ENCODE assay signal across 8 cellular contexts in the genomic region with DNA sequence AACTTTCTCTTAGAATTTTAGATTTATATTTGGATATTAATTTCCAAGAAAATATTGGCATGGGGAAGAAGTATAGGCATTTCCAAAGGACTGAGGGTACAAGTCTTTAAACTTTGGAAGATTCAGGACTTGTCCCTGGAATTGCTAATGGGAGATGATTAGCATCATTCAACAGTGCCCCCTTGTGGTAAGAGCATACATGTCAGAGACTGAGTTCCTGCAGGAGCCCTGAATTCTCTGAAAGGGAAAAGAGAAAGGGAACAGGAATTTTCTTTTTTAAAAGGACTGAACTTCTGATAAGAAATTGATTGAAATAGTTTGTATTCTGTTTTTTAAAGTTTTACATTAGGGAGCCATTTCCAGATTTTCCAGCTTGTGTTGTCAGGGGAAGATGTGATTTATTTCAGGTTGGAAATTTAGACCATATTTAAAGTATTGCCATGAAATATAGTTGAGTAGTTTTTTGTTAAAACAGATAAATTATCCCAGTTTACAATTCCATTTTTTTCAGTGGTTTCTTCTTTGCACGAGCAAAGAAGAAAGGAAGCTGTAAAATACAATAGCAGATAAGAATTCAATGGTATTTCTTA. TPM values are rescaled to one million over a fixed set of nuclear protein-coding genes. Genes with fewer than 3 reads are reported as not detected.
DNase-seq lines count a peak whose midpoint lies in the region; ATAC-seq and TF ChIP-seq lines count a peak whose summit lies in the region.

No MANE protein-coding gene starts in this region.

- POLR2A ChIA-PET in RWPE1 (lab: Yijun Ruan, JAX; ENCODE audit: low non-redundant PET), result no interaction called here

- no peaks in the 10 kb centered on the region for H3K36me3 ChIP-seq in Loucy (ENCODE audit: insufficient read depth, low read length)
- H3K36me3 ChIP-seq in suprapubic skin, result peaks cover 8% of the 10 kb centered on the region

- no peak overlapping the region for H3K4me3 ChIP-seq in Loucy (ENCODE audit: low read length, poor library complexity, severe bottlenecking)
- H3K4me3 ChIP-seq in choroid plexus epithelial cell (ENCODE audit: low read depth, low read length), result no peak overlapping the region
- no peak overlapping the region for H3K4me3 ChIP-seq in suprapubic skin

- H3K4me1 Mint-ChIP-seq in activated T-cell treated with anti-CD3 and anti-CD28 coated beads, Interleukin-2, amount 50 U/mL, for 4 hours (ENCODE audit: low read depth), result peaks cover 2% of the 10 kb centered on the region
- peaks cover 5% of the 10 kb centered on the region for H3K4me1 Mint-ChIP-seq in activated T-cell treated with anti-CD3 and anti-CD28 coated beads, Interleukin-2, amount 50 U/mL, for 24 hours (ENCODE audit: low read depth)

- H3K27ac Mint-ChIP-seq in activated T-cell treated with anti-CD3 and anti-CD28 coated beads, Interleukin-2, amount 50 U/mL, for 24 hours, result no peak overlapping the region

- no peaks in the 10 kb centered on the region for H3K9me3 Mint-ChIP-seq in activated T-cell treated with anti-CD3 and anti-CD28 coated beads, Interleukin-2, amount 50 U/mL, for 4 hours
- H3K9me3 Mint-ChIP-seq in activated T-cell treated with anti-CD3 and anti-CD28 coated beads, Interleukin-2, amount 50 U/mL, for 24 hours, result no peaks in the 10 kb centered on the region

- CTCF ChIA-PET in RWPE1 (lab: Yijun Ruan, JAX), result interaction anchor here (0.7 to 1.1 kb wide), 5 partner anchors 13 to 1150 kb away, joined by 3 to 4 read pairs (median 4); no protein-coding TSS in a partner anchor

- TF ChIP-seq EP300 in suprapubic skin (IDR thresholded peaks at IDR 0.05), result no peak

- H3K9me2 ChIP-seq in Loucy (replicated peaks; ENCODE audit: low read depth, low read length), result no peaks in the 10 kb centered on the region

- H3K36me3 Mint-ChIP-seq in activated T-cell treated with anti-CD3 and anti-CD28 coated beads, Interleukin-2, amount 50 U/mL, for 4 hours (ENCODE audit: insufficient read depth), result peaks cover 1% of the 10 kb centered on the region
- no peaks in the 10 kb centered on the region for H3K36me3 Mint-ChIP-seq in activated T-cell treated with anti-CD3 and anti-CD28 coated beads, Interleukin-2, amount 50 U/mL, for 24 hours (ENCODE audit: low read depth)

- H3K27me3 ChIP-seq in Loucy (ENCODE audit: insufficient read depth, low read length, poor library complexity, severe bottlenecking) (no peaks in the 10 kb centered on the region), suprapubic skin (no peaks in the 10 kb centered on the region)

- WGBS in suprapubic skin, result 34% methylated on average over 1 of the region's 1 CpG

- H3K27ac ChIP-seq in RWPE1, result no peak overlapping the region
- H3K27ac ChIP-seq in suprapubic skin, result no peak overlapping the region

- H2AFZ ChIP-seq in Loucy (ENCODE audit: low read length), result no peak overlapping the region

- no peak overlapping the region for H3K4me2 ChIP-seq in Loucy (ENCODE audit: low read depth, low read length, poor library complexity, severe bottlenecking)

- no peak overlapping the region for H3K4me3 Mint-ChIP-seq in activated T-cell treated with anti-CD3 and anti-CD28 coated beads, Interleukin-2, amount 50 U/mL, for 4 hours
- H3K4me3 Mint-ChIP-seq in activated T-cell treated with anti-CD3 and anti-CD28 coated beads, Interleukin-2, amount 50 U/mL, for 24 hours, result no peak overlapping the region

- TF ChIP-seq CTCF in Loucy (conservative IDR thresholded peaks at IDR 0.05; ENCODE audit: low read length), result peak; percentile 99
- peak; percentile 68 for TF ChIP-seq CTCF in RWPE1 (conservative IDR thresholded peaks at IDR 0.05; ENCODE audit: low read depth)
- TF ChIP-seq CTCF in choroid plexus epithelial cell (conservative IDR thresholded peaks at IDR 0.05; ENCODE audit: low read depth, low read length), result peak; percentile 84
- TF ChIP-seq CTCF in suprapubic skin (IDR thresholded peaks at IDR 0.05), result peak; percentile 74 to 85

- TF ChIP-seq POLR2A in suprapubic skin (IDR thresholded peaks at IDR 0.05), result no peak

- H3K4me1 ChIP-seq in Loucy (ENCODE audit: insufficient read depth, low read length, poor library complexity, severe bottlenecking), result no peaks in the 10 kb centered on the region
- H3K4me1 ChIP-seq in suprapubic skin, result no peaks in the 10 kb centered on the region

- H3K9ac ChIP-seq in Loucy (ENCODE audit: low read depth, low read length, poor library complexity, severe bottlenecking), result no peak overlapping the region

- ATAC-seq in activated T-cell treated with anti-CD3 and anti-CD28 coated beads, Interleukin-2, amount 50 U/mL, for 4 hours, result no peak
- ATAC-seq in GM18519 (IDR thresholded peaks at IDR 0.05; ENCODE audit: low FRiP score, unreplicated experiment), result no peak

- no peaks in the 10 kb centered on the region for H3K79me2 ChIP-seq in Loucy (ENCODE audit: insufficient read depth, low read length)

- DNase-seq in activated T-cell treated with anti-CD3 and anti-CD28 coated beads, Interleukin-2, amount 50 U/mL, for 4 hours, result peak; percentile 7
- no peak for DNase-seq in activated T-cell treated with anti-CD3 and anti-CD28 coated beads, Interleukin-2, amount 50 U/mL, for 24 hours
- DNase-seq in RWPE1 (ENCODE audit: low spot score) (peak; percentile 65), choroid plexus epithelial cell (ENCODE audit: low read depth) (peak; percentile 91), kidney tubule cell (ENCODE audit: low spot score) (peak; percentile 80), suprapubic skin (ENCODE audit: low spot score in 2 of 2) (no peak)

- H3K9me3 ChIP-seq in Loucy (ENCODE audit: insufficient read depth, low read depth, low read length) (no peaks in the 10 kb centered on the region), suprapubic skin (no peaks in the 10 kb centered on the region)

- H4K20me1 ChIP-seq in Loucy (ENCODE audit: insufficient read depth, low read length, poor library complexity, severe bottlenecking), result no peaks in the 10 kb centered on the region

- H3K27me3 Mint-ChIP-seq in activated T-cell treated with anti-CD3 and anti-CD28 coated beads, Interleukin-2, amount 50 U/mL, for 4 hours (ENCODE audit: low read depth), result no peaks in the 10 kb centered on the region
- no peaks in the 10 kb centered on the region for H3K27me3 Mint-ChIP-seq in activated T-cell treated with anti-CD3 and anti-CD28 coated beads, Interleukin-2, amount 50 U/mL, for 24 hours

- no peaks in the 10 kb centered on the region for H3F3A ChIP-seq in Loucy (ENCODE audit: low read depth)

RNA-seq across cellular contexts. Expression of a gene that starts 44.0 kb away (rescaled TPM):
- under 1 TPM; 0.35 to 0.38 (median 0.37) TPM for total RNA-seq in activated T-cell treated with anti-CD3 and anti-CD28 coated beads, Interleukin-2, amount 50 U/mL, for 4 hours
- 1 to 10 TPM in 3 of 4 donors, under 1 TPM in 1; 0.99 to 2.1 (median 1.5) TPM for total RNA-seq in suprapubic skin

RNA-seq across cellular contexts. Expression of a gene that starts 58.4 kb away (rescaled TPM):
- total RNA-seq in activated T-cell treated with anti-CD3 and anti-CD28 coated beads, Interleukin-2, amount 50 U/mL, for 4 hours, result 10 to 100 TPM; 75.2 to 79.6 (median 79.1) TPM
- total RNA-seq in suprapubic skin, result 10 to 100 TPM; 35.6 to 65.8 (median 40.1) TPM

Comparison
In these comparisons a context has a peak if more than half of its experiments do, and no peak if none do; other contexts are left out.
1. DNase-seq: peak in activated T-cell treated with anti-CD3 and anti-CD28 coated beads, Interleukin-2, amount 50 U/mL, for 4 hours (single experiment), RWPE1 (single experiment), choroid plexus epithelial cell (single experiment) and kidney tubule cell (single experiment); none in activated T-cell treated with anti-CD3 and anti-CD28 coated beads, Interleukin-2, amount 50 U/mL, for 24 hours (single experiment) and suprapubic skin (0 of 2).
2. Peak in every context shown above with its lines, with median percentiles within 50 percentile points of each other: CTCF ChIP-seq.